8 cellular contexts compared by ENCODE assay signal in the genomic region with DNA sequence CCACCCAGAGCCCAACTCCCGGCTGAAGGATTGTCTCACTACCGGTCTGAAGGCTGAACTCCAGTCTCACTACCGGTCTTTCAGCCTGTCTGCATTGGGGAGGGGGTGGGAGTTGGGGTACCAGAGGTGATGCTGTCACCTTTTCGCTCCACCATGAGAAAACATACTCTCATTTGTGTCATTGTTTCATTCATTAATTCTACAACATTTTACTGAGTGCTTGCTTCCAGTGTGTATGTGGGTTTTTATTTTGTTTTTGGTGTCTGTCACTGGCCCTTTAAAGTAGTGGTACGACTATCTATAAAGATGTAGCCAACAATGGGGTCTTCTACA. TPM values are rescaled to one million over a fixed set of nuclear protein-coding genes. Genes with fewer than 3 reads are reported as not detected.
DNase-seq lines count a peak whose midpoint lies in the region; ATAC-seq and TF ChIP-seq lines count a peak whose summit lies in the region.

No MANE protein-coding gene starts in this region.

- H3K9me2 ChIP-seq in Karpas-422 (replicated peaks; ENCODE audit: insufficient read depth, low read length): no peaks in the 10 kb centered on the region

- H3K4me3 Mint-ChIP-seq in naive thymus-derived CD8-positive, alpha-beta T cell: peak overlapping the region; percentile 89 to 96 (median 94)

- peak overlapping the region; percentile 91 to 100 (median 97) for H3K27ac Mint-ChIP-seq in naive thymus-derived CD8-positive, alpha-beta T cell

- H3K36me3 ChIP-seq in Karpas-422 (ENCODE audit: insufficient read depth, low read length): peaks cover 28% of the 10 kb centered on the region

- TF ChIP-seq CTCF in AG04450 (IDR thresholded peaks at IDR 0.05; ENCODE audit: low read depth, low read length): no peak

- peaks cover 15% of the 10 kb centered on the region for H3K27me3 ChIP-seq in AG04450 (ENCODE audit: control insufficient read depth, insufficient read depth, low read length)
- no peaks in the 10 kb centered on the region for H3K27me3 ChIP-seq in Karpas-422 (ENCODE audit: low read length)

- peaks cover 40% of the 10 kb centered on the region for H3K79me2 ChIP-seq in Karpas-422 (ENCODE audit: low read length)

- peak overlapping the region; percentile 53 for H3K9ac ChIP-seq in Karpas-422 (ENCODE audit: low read length)

- DNase-seq in AG04450 (ENCODE audit: low read depth, low spot score) (no peak), Karpas-422 (no peak), DMS79 (lab: John Stamatoyannopoulos, UW) (no peak)
- no peak for DNase-seq in naive thymus-derived CD8-positive, alpha-beta T cell
- no peak for DNase-seq in activated CD4-positive, CD25-positive, alpha-beta regulatory T cell (lab: John Stamatoyannopoulos, UW)

- ATAC-seq in naive thymus-derived CD8-positive, alpha-beta T cell: no peak
- ATAC-seq in HG03159 (IDR thresholded peaks at IDR 0.05; ENCODE audit: unreplicated experiment) (no peak), GM21423 (IDR thresholded peaks at IDR 0.05; ENCODE audit: unreplicated experiment) (no peak)

- no peaks in the 10 kb centered on the region for H3K27me3 Mint-ChIP-seq in naive thymus-derived CD8-positive, alpha-beta T cell

- H3K9me3 ChIP-seq in AG04450 (ENCODE audit: control insufficient read depth, insufficient read depth, low read length): no peaks in the 10 kb centered on the region; the same call in 1 of the 2 replicates
- H3K9me3 ChIP-seq in Karpas-422 (ENCODE audit: low read length): no peaks in the 10 kb centered on the region

- no peaks in the 10 kb centered on the region for H3K9me3 Mint-ChIP-seq in naive thymus-derived CD8-positive, alpha-beta T cell

- H4K20me1 ChIP-seq in Karpas-422 (ENCODE audit: insufficient read depth, low read depth, low read length): no peaks in the 10 kb centered on the region

- H2AFZ ChIP-seq in Karpas-422 (ENCODE audit: low read length): peak overlapping the region; percentile 1; the same call in 1 of the 2 replicates

- H3K4me3 ChIP-seq in AG04450 (ENCODE audit: low read depth, low read length) (peak overlapping the region; percentile 49), Karpas-422 (ENCODE audit: low read length) (peak overlapping the region; percentile 55)

- H3K4me1 Mint-ChIP-seq in naive thymus-derived CD8-positive, alpha-beta T cell: peaks cover 40 to 61% (median 55%) of the 10 kb centered on the region in 4 donors

- H3K4me1 ChIP-seq in Karpas-422 (ENCODE audit: low read length): peaks cover 42% of the 10 kb centered on the region

- POLR2A ChIA-PET in AG04450 (lab: Yijun Ruan, JAX): interaction anchor here (0.5 to 1.2 kb wide), 3 partner anchors 12 to 94 kb away, joined by 4 to 6 read pairs (median 5); a partner anchor contains a TSS
- POLR2A ChIA-PET in naive thymus-derived CD8-positive, alpha-beta T cell (lab: Charles Lee): interaction anchor here (0.9 to 1.2 kb wide), 6 partner anchors 11 to 94 kb away, joined by 3 to 13 read pairs (median 4); a partner anchor contains a TSS

- peaks cover 0 to 33% (median 8%) of the 10 kb centered on the region in 3 donors for H3K36me3 Mint-ChIP-seq in naive thymus-derived CD8-positive, alpha-beta T cell

- CTCF ChIA-PET in AG04450 (lab: Charles Lee): interaction anchor here (1.0 kb wide), 1 partner anchor 27 kb away, joined by 4 read pairs; no protein-coding TSS in a partner anchor

- peak overlapping the region; percentile 74 for H3K4me2 ChIP-seq in Karpas-422 (ENCODE audit: low read depth, low read length, poor library complexity, severe bottlenecking)

- H3K27ac ChIP-seq in AG04450 (ENCODE audit: low read depth, low read length) (no peak overlapping the region), Karpas-422 (ENCODE audit: low read length) (peak overlapping the region; percentile 67), cingulate gyrus (ENCODE audit: low read depth, low read length) (peak overlapping the region; percentile 35)

RNA-seq across cellular contexts. Expression of a gene that starts 0.5 kb away (rescaled TPM):
- 251 and 288 TPM in 2 replicates for polyA plus RNA-seq in AG04450 (2011; rRNA removed)
- 141 and 192 TPM in 2 replicates for polyA minus RNA-seq in AG04450 (2011; rRNA and poly(A)+ RNA removed)
- total RNA-seq in Karpas-422 (2014; rRNA removed; shearing (Covaris generic); ENCODE audit: low replicate concordance): 154 and 164 TPM in 2 replicates
- 10 to 100 TPM; 44.6 to 49.0 TPM for total RNA-seq in naive thymus-derived CD8-positive, alpha-beta T cell
- polyA plus RNA-seq in naive thymus-derived CD8-positive, alpha-beta T cell: 100 to 1,000 TPM in 1 of 3 donors, 10 to 100 TPM in 2; 71.3 to 101 (median 80.5) TPM

RNA-seq across cellular contexts. Expression of a gene that starts 2.3 kb away (rescaled TPM):
- polyA plus RNA-seq in AG04450 (2011; rRNA removed): 3.6 and 3.7 TPM in 2 replicates
- polyA minus RNA-seq in AG04450 (2011; rRNA and poly(A)+ RNA removed): 3.7 and 5.2 TPM in 2 replicates
- total RNA-seq in Karpas-422 (2014; rRNA removed; shearing (Covaris generic); ENCODE audit: low replicate concordance): 30.3 and 45.9 TPM in 2 replicates
- total RNA-seq in naive thymus-derived CD8-positive, alpha-beta T cell: 10 to 100 TPM; 59.5 to 64.8 TPM
- polyA plus RNA-seq in naive thymus-derived CD8-positive, alpha-beta T cell: 1 to 10 TPM; 2.2 to 6.6 (median 4.5) TPM

RNA-seq across cellular contexts. Expression of a gene that starts 7.8 kb away (rescaled TPM):
- 32.7 and 45.9 TPM in 2 replicates for polyA plus RNA-seq in AG04450 (2011; rRNA removed)
- 38.6 and 54.6 TPM in 2 replicates for polyA minus RNA-seq in AG04450 (2011; rRNA and poly(A)+ RNA removed)
- total RNA-seq in Karpas-422 (2014; rRNA removed; shearing (Covaris generic); ENCODE audit: low replicate concordance): 33.3 and 42.7 TPM in 2 replicates
- 10 to 100 TPM; 22.5 to 24.8 TPM for total RNA-seq in naive thymus-derived CD8-positive, alpha-beta T cell
- polyA plus RNA-seq in naive thymus-derived CD8-positive, alpha-beta T cell: 10 to 100 TPM; 42.2 to 53.3 (median 47.3) TPM

RNA-seq across cellular contexts. Expression of a gene that starts 14.1 kb away (rescaled TPM):
- polyA plus RNA-seq in AG04450 (2011; rRNA removed): 0.02 and 0.06 TPM in 2 replicates
- 0.22 and 0.37 TPM in 2 replicates for polyA minus RNA-seq in AG04450 (2011; rRNA and poly(A)+ RNA removed)
- 6.7 and 12.0 TPM in 2 replicates for total RNA-seq in Karpas-422 (2014; rRNA removed; shearing (Covaris generic); ENCODE audit: low replicate concordance)
- 10 to 100 TPM; 54.4 to 58.8 TPM for total RNA-seq in naive thymus-derived CD8-positive, alpha-beta T cell
- polyA plus RNA-seq in naive thymus-derived CD8-positive, alpha-beta T cell: 1 to 10 TPM; 4.3 to 6.9 (median 5.6) TPM

RNA-seq across cellular contexts. Expression of a gene that starts 14.2 kb away (rescaled TPM):
- 0.22 and 0.29 TPM in 2 replicates for polyA plus RNA-seq in AG04450 (2011; rRNA removed)
- polyA minus RNA-seq in AG04450 (2011; rRNA and poly(A)+ RNA removed): 0.30 and 0.37 TPM in 2 replicates
- 0.86 and 3.5 TPM in 2 replicates for total RNA-seq in Karpas-422 (2014; rRNA removed; shearing (Covaris generic); ENCODE audit: low replicate concordance)
- total RNA-seq in naive thymus-derived CD8-positive, alpha-beta T cell: 1 to 10 TPM; 1.4 to 1.6 TPM
- polyA plus RNA-seq in naive thymus-derived CD8-positive, alpha-beta T cell: not detected
